In genomic region chr7:95245828-95246227, GRCh38 we compare ENCODE assay signal across 24 cellular contexts.
"Had no signal": no experiment of that assay in that cellular context is flagged by ENCODE, and none has a peak within 500 bp of the region (broad histone marks: within the 10 kb centered on the region; RNA-seq: fewer than 3 reads in every experiment).

No MANE protein-coding gene starts in this region.

- DNase-seq: activated CD8-positive, alpha-beta memory T cell treated with anti-CD3 and anti-CD28 coated beads for 24 hours; activated CD8-positive, alpha-beta memory T cell treated with anti-CD3 and anti-CD28 coated beads, Interleukin-2, amount 50 U/mL, for 4 hours; activated naive CD4-positive, alpha-beta T cell treated with Interleukin-2 at 50 U/mL for 16 hours; activated naive CD8-positive, alpha-beta T cell treated with anti-CD3 and anti-CD28 coated beads for 36 hours; activated T-cell treated with anti-CD3 and anti-CD28 coated beads, Interleukin-2, amount 50 U/mL, for 4 hours; central memory CD4-positive, alpha-beta T cell; effector memory CD4-positive, alpha-beta T cell; foreskin melanocyte; glutamatergic neuron; naive thymus-derived CD8-positive, alpha-beta T cell; ovary; stimulated activated CD4-positive, alpha-beta T cell treated with anti-CD3 and anti-CD28 coated beads, Interleukin-1b, Interleukin-23, amount 100 ng/mL, for 48 hours; T-helper 1 cell had no signal

- H3K4me3 ChIP-seq: hepatocyte, ovary, psoas muscle, right atrium auricular region had no signal

- H3K4me1 Mint-ChIP-seq: activated naive CD8-positive, alpha-beta T cell treated with anti-CD3 and anti-CD28 coated beads for 36 hours had no signal

- H3K36me3 Mint-ChIP-seq: activated naive CD8-positive, alpha-beta T cell treated with anti-CD3 and anti-CD28 coated beads for 36 hours; mesothelial cell of epicardium; naive thymus-derived CD8-positive, alpha-beta T cell had no signal

- H3K4me3 Mint-ChIP-seq: activated naive CD8-positive, alpha-beta T cell treated with anti-CD3 and anti-CD28 coated beads for 36 hours; activated T-cell treated with anti-CD3 and anti-CD28 coated beads, Interleukin-2, amount 50 U/mL, for 4 hours; naive thymus-derived CD8-positive, alpha-beta T cell had no signal

- FAIRE-seq: astrocyte, colon, endothelial cell of umbilical vein, TTC549 had no signal

- H3K4me1 ChIP-seq: psoas muscle had no signal

- H3K27ac Mint-ChIP-seq: activated naive CD8-positive, alpha-beta T cell treated with anti-CD3 and anti-CD28 coated beads for 36 hours; mesothelial cell of epicardium; naive thymus-derived CD8-positive, alpha-beta T cell had no signal

- H3K27me3 ChIP-seq: hepatocyte, neutrophil, ovary, right atrium auricular region had no signal

- H3K9me3 ChIP-seq: neutrophil, ovary, psoas muscle, right atrium auricular region had no signal

- H3K36me3 ChIP-seq: neutrophil, ovary, right atrium auricular region had no signal

- H3K27ac ChIP-seq: hepatocyte, neutrophil, ovary, psoas muscle, right atrium auricular region had no signal

- ATAC-seq: esophagus mucosa; left lobe of liver; naive thymus-derived CD8-positive, alpha-beta T cell; psoas muscle had no signal

- H3K9me3 Mint-ChIP-seq: activated naive CD8-positive, alpha-beta T cell treated with anti-CD3 and anti-CD28 coated beads for 36 hours; activated T-cell treated with anti-CD3 and anti-CD28 coated beads, Interleukin-2, amount 50 U/mL, for 4 hours; mesothelial cell of epicardium; naive thymus-derived CD8-positive, alpha-beta T cell had no signal
